ENCODE assay signal across 1 cellular context in the genomic region with DNA sequence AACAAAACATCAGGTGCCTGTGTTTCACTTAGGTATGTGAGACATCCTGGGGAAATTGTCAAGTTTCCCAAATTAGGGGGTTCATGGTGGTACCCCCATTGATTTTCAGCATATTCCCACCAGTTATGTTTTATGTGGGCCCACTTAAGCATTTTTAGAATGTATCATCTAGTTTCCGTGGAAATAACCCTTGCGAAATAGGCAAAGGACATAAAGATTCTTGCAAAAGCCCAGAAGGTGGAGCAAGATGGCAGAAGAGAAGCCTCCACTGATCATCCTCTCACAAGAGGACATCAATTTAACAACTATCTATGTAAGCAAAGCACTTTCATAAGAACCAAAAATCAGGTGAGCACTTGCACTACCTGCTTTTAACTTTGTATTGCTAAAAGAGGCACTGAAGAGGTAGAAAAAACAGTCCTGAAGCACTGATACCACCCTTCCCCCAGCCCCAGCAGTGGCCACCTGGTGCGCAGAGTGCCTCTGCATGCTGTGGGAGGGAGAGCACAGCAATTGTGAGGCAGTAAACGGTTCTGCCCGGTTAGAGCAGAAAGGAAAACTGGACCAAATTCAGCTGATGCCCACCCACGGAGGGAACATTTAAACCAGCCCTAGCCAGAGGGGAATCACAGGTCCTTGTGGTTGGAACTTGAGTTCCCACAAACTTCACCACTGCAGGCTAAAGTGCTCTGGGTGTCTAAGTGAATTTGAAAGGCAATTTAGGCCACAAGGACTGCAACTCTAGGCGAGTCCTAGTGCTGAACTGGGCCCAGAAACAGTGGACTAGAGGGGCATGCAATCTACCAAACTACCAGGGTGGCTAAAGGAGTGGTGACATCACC.
TF ChIP-seq lines count a peak whose summit lies in the region.

No MANE protein-coding gene starts in this region.

TF ChIP-seq in GM12878, 131 proteins besides CTCF, POLR2A, EP300 and RAD21 (continued from another document):
- TF ChIP-seq, protein P1, sequence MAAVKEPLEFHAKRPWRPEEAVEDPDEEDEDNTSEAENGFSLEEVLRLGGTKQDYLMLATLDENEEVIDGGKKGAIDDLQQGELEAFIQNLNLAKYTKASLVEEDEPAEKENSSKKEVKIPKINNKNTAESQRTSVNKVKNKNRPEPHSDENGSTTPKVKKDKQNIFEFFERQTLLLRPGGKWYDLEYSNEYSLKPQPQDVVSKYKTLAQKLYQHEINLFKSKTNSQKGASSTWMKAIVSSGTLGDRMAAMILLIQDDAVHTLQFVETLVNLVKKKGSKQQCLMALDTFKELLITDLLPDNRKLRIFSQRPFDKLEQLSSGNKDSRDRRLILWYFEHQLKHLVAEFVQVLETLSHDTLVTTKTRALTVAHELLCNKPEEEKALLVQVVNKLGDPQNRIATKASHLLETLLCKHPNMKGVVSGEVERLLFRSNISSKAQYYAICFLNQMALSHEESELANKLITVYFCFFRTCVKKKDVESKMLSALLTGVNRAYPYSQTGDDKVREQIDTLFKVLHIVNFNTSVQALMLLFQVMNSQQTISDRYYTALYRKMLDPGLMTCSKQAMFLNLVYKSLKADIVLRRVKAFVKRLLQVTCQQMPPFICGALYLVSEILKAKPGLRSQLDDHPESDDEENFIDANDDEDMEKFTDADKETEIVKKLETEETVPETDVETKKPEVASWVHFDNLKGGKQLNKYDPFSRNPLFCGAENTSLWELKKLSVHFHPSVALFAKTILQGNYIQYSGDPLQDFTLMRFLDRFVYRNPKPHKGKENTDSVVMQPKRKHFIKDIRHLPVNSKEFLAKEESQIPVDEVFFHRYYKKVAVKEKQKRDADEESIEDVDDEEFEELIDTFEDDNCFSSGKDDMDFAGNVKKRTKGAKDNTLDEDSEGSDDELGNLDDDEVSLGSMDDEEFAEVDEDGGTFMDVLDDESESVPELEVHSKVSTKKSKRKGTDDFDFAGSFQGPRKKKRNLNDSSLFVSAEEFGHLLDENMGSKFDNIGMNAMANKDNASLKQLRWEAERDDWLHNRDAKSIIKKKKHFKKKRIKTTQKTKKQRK (IDR thresholded peaks at IDR 0.05; ENCODE audit: low read depth, low read length), result no peak
- TF ChIP-seq HDGF (IDR thresholded peaks at IDR 0.05) (no peak), NFYA (IDR thresholded peaks at IDR 0.05; ENCODE audit: borderline replicate concordance, low read depth, low read length) (no peak), CEBPB (IDR thresholded peaks at IDR 0.05; ENCODE audit: borderline replicate concordance in 1 of 2, low read depth in 2 of 2, low read length in 2 of 2) (peak in 1 of 2 experiments; percentile 34; a peak in 1 of 4 replicates), CHD2 (IDR thresholded peaks at IDR 0.05; ENCODE audit: borderline replicate concordance, low read depth, low read length) (peak; percentile 67; the same call in 1 of the 2 replicates), SMC3 (IDR thresholded peaks at IDR 0.05; ENCODE audit: borderline replicate concordance, low read length) (peak; percentile 1; the same call in 1 of the 2 replicates), DPF2 (IDR thresholded peaks at IDR 0.05) (peak; percentile 50; the same call in 1 of the 2 replicates), TCF3 (IDR thresholded peaks at IDR 0.05; ENCODE audit: borderline replicate concordance, insufficient read depth, low read depth, low read length) (peak; percentile 95), BCL11A (IDR thresholded peaks at IDR 0.05; ENCODE audit: low read depth, low read length) (no peak), BHLHE40 (IDR thresholded peaks at IDR 0.05; ENCODE audit: borderline replicate concordance in 1 of 2, low read depth in 2 of 2, low read length in 1 of 2) (0 out of 4 replicates have a peak, but pooled peaks of 1 of the 2 experiments have one; percentile 8), NRF1 (conservative IDR thresholded peaks at IDR 0.05; ENCODE audit: low read depth, low read length) (no peak), PML (IDR thresholded peaks at IDR 0.05; ENCODE audit: low read length) (no peak), FOXM1 (IDR thresholded peaks at IDR 0.05; ENCODE audit: low read depth, low read length) (0 out of 2 replicates have a peak, but pooled peaks have one; percentile 16), RAD51 (IDR thresholded peaks at IDR 0.05) (no peak), IKZF2 (IDR thresholded peaks at IDR 0.05) (peak in 1 of 2 experiments; percentile 14; a peak in 1 of 4 replicates), YBX1 (IDR thresholded peaks at IDR 0.05) (no peak), EED (IDR thresholded peaks at IDR 0.05; ENCODE audit: low read depth) (peak; percentile 26; the same call in 1 of the 2 replicates), IKZF1 (conservative IDR thresholded peaks at IDR 0.05) (peak; percentile 67), SIX5 (IDR thresholded peaks at IDR 0.05; ENCODE audit: low read depth, low read length, severe bottlenecking) (no peak), YY1 (IDR thresholded peaks at IDR 0.05; ENCODE audit: low read depth, low read length) (0 out of 2 replicates have a peak, but pooled peaks have one; percentile 17), RUNX3 (IDR thresholded peaks at IDR 0.05; ENCODE audit: low read length) (peak; percentile 82), MYC (IDR thresholded peaks at IDR 0.05; ENCODE audit: insufficient read depth, insufficient read length, insufficient replicate concordance, low read length, severe bottlenecking) (no peak), SKIL (IDR thresholded peaks at IDR 0.05; ENCODE audit: low read depth, poor library complexity, severe bottlenecking) (peak; percentile 32), NFIC (IDR thresholded peaks at IDR 0.05; ENCODE audit: low read depth, low read length) (peak; percentile 38; the same call in 1 of the 2 replicates), LARP7 (IDR thresholded peaks at IDR 0.05) (0 out of 2 replicates have a peak, but pooled peaks have one; percentile 3), TCF12 (IDR thresholded peaks at IDR 0.05; ENCODE audit: low read depth, low read length) (peak; percentile 92)
- TF ChIP-seq, protein P2, sequence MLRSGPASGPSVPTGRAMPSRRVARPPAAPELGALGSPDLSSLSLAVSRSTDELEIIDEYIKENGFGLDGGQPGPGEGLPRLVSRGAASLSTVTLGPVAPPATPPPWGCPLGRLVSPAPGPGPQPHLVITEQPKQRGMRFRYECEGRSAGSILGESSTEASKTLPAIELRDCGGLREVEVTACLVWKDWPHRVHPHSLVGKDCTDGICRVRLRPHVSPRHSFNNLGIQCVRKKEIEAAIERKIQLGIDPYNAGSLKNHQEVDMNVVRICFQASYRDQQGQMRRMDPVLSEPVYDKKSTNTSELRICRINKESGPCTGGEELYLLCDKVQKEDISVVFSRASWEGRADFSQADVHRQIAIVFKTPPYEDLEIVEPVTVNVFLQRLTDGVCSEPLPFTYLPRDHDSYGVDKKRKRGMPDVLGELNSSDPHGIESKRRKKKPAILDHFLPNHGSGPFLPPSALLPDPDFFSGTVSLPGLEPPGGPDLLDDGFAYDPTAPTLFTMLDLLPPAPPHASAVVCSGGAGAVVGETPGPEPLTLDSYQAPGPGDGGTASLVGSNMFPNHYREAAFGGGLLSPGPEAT (IDR thresholded peaks at IDR 0.05; ENCODE audit: low read depth), result peak; percentile 36; the same call in 1 of the 2 replicates
- TF ChIP-seq, protein P3, sequence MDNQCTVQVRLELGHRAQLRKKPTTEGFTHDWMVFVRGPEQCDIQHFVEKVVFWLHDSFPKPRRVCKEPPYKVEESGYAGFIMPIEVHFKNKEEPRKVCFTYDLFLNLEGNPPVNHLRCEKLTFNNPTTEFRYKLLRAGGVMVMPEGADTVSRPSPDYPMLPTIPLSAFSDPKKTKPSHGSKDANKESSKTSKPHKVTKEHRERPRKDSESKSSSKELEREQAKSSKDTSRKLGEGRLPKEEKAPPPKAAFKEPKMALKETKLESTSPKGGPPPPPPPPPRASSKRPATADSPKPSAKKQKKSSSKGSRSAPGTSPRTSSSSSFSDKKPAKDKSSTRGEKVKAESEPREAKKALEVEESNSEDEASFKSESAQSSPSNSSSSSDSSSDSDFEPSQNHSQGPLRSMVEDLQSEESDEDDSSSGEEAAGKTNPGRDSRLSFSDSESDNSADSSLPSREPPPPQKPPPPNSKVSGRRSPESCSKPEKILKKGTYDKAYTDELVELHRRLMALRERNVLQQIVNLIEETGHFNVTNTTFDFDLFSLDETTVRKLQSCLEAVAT (IDR thresholded peaks at IDR 0.05), result 0 out of 2 replicates have a peak, but pooled peaks have one; percentile 21
